Comparison of ENCODE assay signal across 21 cellular contexts in genomic region chr17:48643697-48644012, GRCh38. TPM values are rescaled to one million over a fixed set of nuclear protein-coding genes. Genes with fewer than 3 reads are reported as not detected.
"Had no signal": no experiment of that assay in that cellular context is flagged by ENCODE, and none has a peak within 500 bp of the region (broad histone marks: within the 10 kb centered on the region; RNA-seq: fewer than 3 reads in every experiment).

No MANE protein-coding gene starts in this region.

- H3K4me1 ChIP-seq: gastrocnemius medialis had no signal

- H3K27ac ChIP-seq: breast epithelium, esophagus muscularis mucosa, gastrocnemius medialis, sigmoid colon, thoracic aorta, upper lobe of left lung had no signal

- DNase-seq: activated CD4-positive, alpha-beta T cell treated with anti-CD3 and anti-CD28 coated beads for 1 hour; activated CD4-positive, alpha-beta T cell treated with anti-CD3 and anti-CD28 coated beads, Interleukin-2, amount 50 U/mL, for 1 hour; activated naive CD8-positive, alpha-beta T cell treated with anti-CD3 and anti-CD28 coated beads for 36 hours; activated T-cell treated with anti-CD3 and anti-CD28 coated beads, Interleukin-2, amount 50 U/mL, for 1 hour; gastrocnemius medialis; hypothalamus; left ventricle myocardium superior; mammary epithelial cell; nucleus accumbens; stimulated activated CD4-positive, alpha-beta T cell treated with anti-CD3 and anti-CD28 coated beads, Interleukin-2, amount 100 ng/mL, for 48 hours; stimulated activated naive CD4-positive, alpha-beta T cell treated with Interleukin-2 at 50 U/mL for 16 hours; T-helper 9 cell; upper lobe of left lung had no signal

- H3K36me3 ChIP-seq: breast epithelium, esophagus muscularis mucosa, gastrocnemius medialis, sigmoid colon, thoracic aorta, upper lobe of left lung had no signal

- ATAC-seq: activated T-helper 17 cell treated with anti-CD3 and anti-CD28 coated beads, Interleukin-2, amount 50 U/mL, for 72 hours; gastrocnemius medialis; left ventricle myocardium superior had no signal

- H3K4me3 ChIP-seq: breast epithelium, esophagus muscularis mucosa, gastrocnemius medialis, sigmoid colon, thoracic aorta, upper lobe of left lung had no signal

- H3K9me3 ChIP-seq: breast epithelium, esophagus muscularis mucosa, gastrocnemius medialis, sigmoid colon, thoracic aorta, upper lobe of left lung had no signal

RNA-seq across cellular contexts. Expression of gene HOXB9, which starts 17.5 kb away (rescaled TPM):
- total RNA-seq: esophagus muscularis mucosa, gastrocnemius medialis, left ventricle myocardium superior, thoracic aorta had no signal
- polyA plus RNA-seq: mammary epithelial cell, neural cell had no signal

RNA-seq across cellular contexts. Expression of gene HOXB8, which starts 28.6 kb away (rescaled TPM):
- total RNA-seq: activated naive CD8-positive, alpha-beta T cell treated with anti-CD3 and anti-CD28 coated beads for 36 hours; activated T-helper 17 cell treated with anti-CD3 and anti-CD28 coated beads, Interleukin-2, amount 50 U/mL, for 72 hours; astrocyte; esophagus muscularis mucosa; left ventricle myocardium superior; mammary epithelial cell; T-helper 1 cell treated with Interleukin-12 subunit alpha and Interleukin-12 subunit beta and Interleukin-4 antibody, amounts not matched to agents 30 ng/mL and 1 ng/mL, for 36 hours had no signal
- polyA plus RNA-seq: mammary epithelial cell, neural cell had no signal

RNA-seq across cellular contexts. Expression of gene HOXB7, which starts 32.8 kb away (rescaled TPM):
- total RNA-seq: astrocyte, mammary epithelial cell had no signal
- polyA plus RNA-seq: neural cell had no signal

RNA-seq across cellular contexts. Expression of gene HOXB6, which starts 38.9 kb away (rescaled TPM):
- total RNA-seq: activated naive CD8-positive, alpha-beta T cell treated with anti-CD3 and anti-CD28 coated beads for 36 hours; astrocyte had no signal
- polyA plus RNA-seq: neural cell had no signal

RNA-seq across cellular contexts. Expression of gene HOXB5, which starts 50.1 kb away (rescaled TPM):
- total RNA-seq: activated naive CD8-positive, alpha-beta T cell treated with anti-CD3 and anti-CD28 coated beads for 36 hours; activated T-helper 17 cell treated with anti-CD3 and anti-CD28 coated beads, Interleukin-2, amount 50 U/mL, for 72 hours; astrocyte; gastrocnemius medialis; left ventricle myocardium superior; mammary epithelial cell had no signal
- polyA plus RNA-seq: mammary epithelial cell, neural cell had no signal
